ENCODE assay signal across 8 cellular contexts in genomic region chr11:36306888-36307287, GRCh38. TPM values are rescaled to one million over a fixed set of nuclear protein-coding genes. Genes with fewer than 3 reads are reported as not detected.
DNase-seq lines count a peak whose midpoint lies in the region; ATAC-seq and TF ChIP-seq lines count a peak whose summit lies in the region.

No MANE protein-coding gene starts in this region.

- no peaks in the 10 kb centered on the region for H3K36me3 Mint-ChIP-seq in mesothelial cell of epicardium

- H3K9me3 ChIP-seq in body of pancreas (no peaks in the 10 kb centered on the region), mucosa of descending colon (no peaks in the 10 kb centered on the region)

- H3K4me1 Mint-ChIP-seq in mesothelial cell of epicardium = no peaks in the 10 kb centered on the region

- intact Hi-C loops in body of pancreas (cut with DNase I) (no loop called here), mucosa of descending colon (cut with DNase I, micrococcal nuclease) (no loop called here)

- H3K27me3 Mint-ChIP-seq in mesothelial cell of epicardium (ENCODE audit: low read depth) = no peaks in the 10 kb centered on the region

- H3K27me3 ChIP-seq in body of pancreas = no peaks in the 10 kb centered on the region

- no peak overlapping the region for H3K27ac Mint-ChIP-seq in mesothelial cell of epicardium

- DNase-seq in GM03348 (ENCODE audit: low spot score) (peak; percentile 27), LHCN-M2 (ENCODE audit: low read depth) (peak; percentile 55), amniotic epithelial cell (ENCODE audit: low read depth) (peak; percentile 37), mesothelial cell of epicardium (ENCODE audit: low spot score in 2 of 2, unreplicated experiment in 2 of 2) (no peak), body of pancreas (no peak), mucosa of descending colon (no peak), hippocampal formation (lab: John Stamatoyannopoulos, UW) (no peak)

- no peak overlapping the region for H3K27ac ChIP-seq in body of pancreas

- H3K4me3 Mint-ChIP-seq in mesothelial cell of epicardium = no peak overlapping the region

- no peaks in the 10 kb centered on the region for H3K9me3 Mint-ChIP-seq in mesothelial cell of epicardium

- TF ChIP-seq CTCF in mesothelial cell of epicardium (IDR thresholded peaks at IDR 0.05; ENCODE audit: unreplicated experiment) (peak; percentile 63), body of pancreas (IDR thresholded peaks at IDR 0.05) (peak in 1 of 7 experiments; percentile 22), mucosa of descending colon (IDR thresholded peaks at IDR 0.05) (no peak)

- H3K36me3 ChIP-seq in body of pancreas (replicated peaks in 1 of 2; ENCODE audit: insufficient read depth in 1 of 2, low read depth in 2 of 2) (no peaks in the 10 kb centered on the region), mucosa of descending colon (ENCODE audit: low read depth) (no peaks in the 10 kb centered on the region)

- WGBS in body of pancreas, 2 donors = 39 to 46% methylated on average over 3 of the region's 3 CpGs

- no peak for TF ChIP-seq POLR2A in body of pancreas (IDR thresholded peaks at IDR 0.05)

- H3K4me3 ChIP-seq in body of pancreas (no peak overlapping the region), mucosa of descending colon (no peak overlapping the region)

- ATAC-seq in HG02623 (IDR thresholded peaks at IDR 0.05; ENCODE audit: unreplicated experiment) (no peak), body of pancreas (no peak), mucosa of descending colon (no peak)

- H3K4me1 ChIP-seq in body of pancreas (peaks cover 7% of the 10 kb centered on the region), mucosa of descending colon (ENCODE audit: low read depth) (peaks cover 12% of the 10 kb centered on the region)

RNA-seq across cellular contexts. Expression of gene PRR5L, which starts 10.8 kb away (rescaled TPM):
- total RNA-seq in LHCN-M2 (2014; rRNA removed) (19.3 and 22.8 TPM in 2 replicates), mesothelial cell of epicardium (5.2 to 6.7 TPM (median 6.5 TPM) in 3 replicates), body of pancreas (1 to 10 TPM; 2.6 to 3.0 TPM), mucosa of descending colon (100 to 1,000 TPM; 138 to 250 (median 203) TPM)
- polyA plus RNA-seq in LHCN-M2 (2012) = 30.7 TPM

RNA-seq across cellular contexts. Expression of gene COMMD9, which starts 17.7 kb away (rescaled TPM):
- 58.2 and 64.0 TPM in 2 replicates for total RNA-seq in LHCN-M2 (2014; rRNA removed)
- 95.0 TPM for polyA plus RNA-seq in LHCN-M2 (2012)
- 50.5 to 55.3 TPM (median 53.5 TPM) in 3 replicates for total RNA-seq in mesothelial cell of epicardium
- total RNA-seq in body of pancreas = 10 to 100 TPM; 26.4 to 28.5 TPM
- 10 to 100 TPM; 35.4 to 64.0 (median 40.8) TPM for total RNA-seq in mucosa of descending colon

Comparison
In these comparisons a context has a peak if more than half of its experiments do, and no peak if none do; other contexts are left out.
1. DNase-seq: peak in GM03348 (single experiment), LHCN-M2 (single experiment) and amniotic epithelial cell (single experiment); none in mesothelial cell of epicardium (0 of 2), body of pancreas (0 of 4), mucosa of descending colon (0 of 3) and hippocampal formation (0 of 2).